Comparison of ENCODE assay signal across 8 cellular contexts in genomic region chrX:9885150-9885549, GRCh38.
DNase-seq lines count a peak whose midpoint lies in the region; ATAC-seq and TF ChIP-seq lines count a peak whose summit lies in the region.

No MANE protein-coding gene starts in this region.

- peaks cover 7% of the 10 kb centered on the region for H3K27me3 Mint-ChIP-seq in activated CD8-positive, alpha-beta T cell treated with anti-CD3 and anti-CD28 coated beads for 36 hours
- peaks cover 2 to 15% (median 4%) of the 10 kb centered on the region in 5 donors for H3K27me3 Mint-ChIP-seq in naive thymus-derived CD8-positive, alpha-beta T cell

- intact Hi-C loops in activated CD8-positive, alpha-beta T cell treated with anti-CD3 and anti-CD28 coated beads for 36 hours (cut with micrococcal nuclease), result loop anchor here (5.0 kb wide), 2 partner anchors 112 to 232 kb away; no protein-coding TSS in a partner anchor

- no peak overlapping the region for H3K4me3 Mint-ChIP-seq in activated CD8-positive, alpha-beta T cell treated with anti-CD3 and anti-CD28 coated beads for 36 hours
- H3K4me3 Mint-ChIP-seq in naive thymus-derived CD8-positive, alpha-beta T cell, result no peak overlapping the region

- no peaks in the 10 kb centered on the region for H3K4me1 Mint-ChIP-seq in activated CD8-positive, alpha-beta T cell treated with anti-CD3 and anti-CD28 coated beads for 36 hours (ENCODE audit: low read depth)
- peaks cover 0 to 2% (median 0%) of the 10 kb centered on the region in 4 donors for H3K4me1 Mint-ChIP-seq in naive thymus-derived CD8-positive, alpha-beta T cell

- TF ChIP-seq CTCF in GM10266 (IDR thresholded peaks at IDR 0.05; ENCODE audit: control insufficient read depth, insufficient read depth, low read depth, missing control alignments), result peak; percentile 69
- peak; percentile 56 for TF ChIP-seq CTCF in activated CD8-positive, alpha-beta T cell treated with anti-CD3 and anti-CD28 coated beads for 36 hours (IDR thresholded peaks at IDR 0.05)
- peak; percentile 70 for TF ChIP-seq CTCF in epithelial cell of proximal tubule (conservative IDR thresholded peaks at IDR 0.05; ENCODE audit: low read depth, low read length)

- DNase-seq in GM10266 (ENCODE audit: extremely low spot score), result peak; percentile 68
- DNase-seq in NCI-H526 (lab: John Stamatoyannopoulos, UW), result peak; percentile 41 to 80
- DNase-seq in activated CD8-positive, alpha-beta T cell treated with anti-CD3 and anti-CD28 coated beads for 36 hours, result peak; percentile 75
- no peak for DNase-seq in epithelial cell of proximal tubule (ENCODE audit: low read depth)
- peak in 5 of 10 donors; percentile 10 to 33 (median 22) for DNase-seq in naive thymus-derived CD8-positive, alpha-beta T cell
- peak; percentile 77 for DNase-seq in superior temporal gyrus (ENCODE audit: extremely low spot score)

- ATAC-seq in HG02763 (IDR thresholded peaks at IDR 0.05; ENCODE audit: unreplicated experiment) (peak; percentile 65), HG03457 (IDR thresholded peaks at IDR 0.05; ENCODE audit: unreplicated experiment) (no peak)
- ATAC-seq in activated CD8-positive, alpha-beta T cell treated with anti-CD3 and anti-CD28 coated beads for 36 hours, result peak; percentile 65
- peak; percentile 51 to 68 for ATAC-seq in naive thymus-derived CD8-positive, alpha-beta T cell

- H3K27ac Mint-ChIP-seq in activated CD8-positive, alpha-beta T cell treated with anti-CD3 and anti-CD28 coated beads for 36 hours, result no peak overlapping the region
- no peak overlapping the region for H3K27ac Mint-ChIP-seq in naive thymus-derived CD8-positive, alpha-beta T cell

- CTCF ChIA-PET in activated CD8-positive, alpha-beta T cell treated with anti-CD3 and anti-CD28 coated beads for 36 hours (lab: Charles Lee), result interaction anchor here (0.8 to 2.9 kb wide), 3 partner anchors 14 to 235 kb away, joined by 4 to 11 read pairs (median 5); no protein-coding TSS in a partner anchor

- POLR2A ChIA-PET in activated CD8-positive, alpha-beta T cell treated with anti-CD3 and anti-CD28 coated beads for 36 hours (lab: Charles Lee), result no interaction called here
- POLR2A ChIA-PET in naive thymus-derived CD8-positive, alpha-beta T cell (lab: Charles Lee), result no interaction called here

- H3K36me3 Mint-ChIP-seq in activated CD8-positive, alpha-beta T cell treated with anti-CD3 and anti-CD28 coated beads for 36 hours (ENCODE audit: low read depth), result no peaks in the 10 kb centered on the region
- no peaks in the 10 kb centered on the region for H3K36me3 Mint-ChIP-seq in naive thymus-derived CD8-positive, alpha-beta T cell

- no peaks in the 10 kb centered on the region for H3K9me3 Mint-ChIP-seq in activated CD8-positive, alpha-beta T cell treated with anti-CD3 and anti-CD28 coated beads for 36 hours
- no peaks in the 10 kb centered on the region for H3K9me3 Mint-ChIP-seq in naive thymus-derived CD8-positive, alpha-beta T cell

- no peak overlapping the region for H3K4me3 ChIP-seq in epithelial cell of proximal tubule (ENCODE audit: low read depth, low read length)
